ENCODE assay signal across 8 cellular contexts in the genomic region with DNA sequence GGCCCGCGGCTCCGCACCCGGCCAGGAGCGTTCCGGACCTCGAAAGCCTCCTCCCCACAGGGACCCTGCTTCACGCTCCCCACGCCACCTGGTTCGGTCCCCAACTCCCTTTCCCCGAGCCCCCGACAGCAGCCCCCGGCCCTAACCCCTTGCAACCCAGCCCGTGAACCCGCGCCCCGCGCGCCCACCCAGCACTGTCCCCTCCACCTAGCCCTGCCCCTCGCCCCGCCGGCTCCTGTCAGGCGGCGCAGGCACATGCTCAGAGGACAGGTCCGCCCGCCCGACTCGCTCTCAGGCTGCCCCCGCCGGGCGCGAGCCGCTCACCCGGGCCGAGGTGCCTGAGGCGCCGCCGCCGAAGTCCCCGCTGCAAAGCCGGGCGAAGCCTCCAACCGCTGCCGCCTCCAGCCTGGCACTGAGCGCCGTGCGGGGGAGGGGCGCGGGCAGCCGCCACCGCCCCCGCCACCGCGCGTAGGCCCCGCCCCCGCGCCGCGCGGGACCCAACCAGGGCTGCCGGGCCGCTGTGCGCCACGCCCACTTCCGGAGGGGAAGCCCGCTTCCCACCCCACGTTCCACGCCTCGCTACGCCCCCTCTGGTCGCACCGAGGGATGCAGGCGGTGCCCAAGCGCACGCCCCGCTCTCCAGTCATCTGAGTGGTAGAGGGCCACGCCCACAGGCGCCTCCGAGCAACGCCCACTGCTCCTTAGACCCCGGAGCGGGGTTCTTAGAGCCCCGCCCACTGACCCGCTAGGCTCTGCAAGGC. TPM values are rescaled to one million over a fixed set of nuclear protein-coding genes. Genes with fewer than 3 reads are reported as not detected.
DNase-seq lines count a peak whose midpoint lies in the region; ATAC-seq and TF ChIP-seq lines count a peak whose summit lies in the region.

A gene (minus strand): TSS at position 414 of the 761 bp plus-strand sequence. CDS start 30,200 bp downstream, outside the sequence.

- ATAC-seq in GM18873 (IDR thresholded peaks at IDR 0.05; ENCODE audit: low FRiP score, unreplicated experiment) = peak; percentile 73
- peak; percentile 63 for ATAC-seq in HG03139 (IDR thresholded peaks at IDR 0.05; ENCODE audit: unreplicated experiment)
- peak; percentile 73 for ATAC-seq in activated B cell treated with CpG ODN at 0.5 μM for 24 hours (ENCODE audit: low read depth)

- H3K36me3 Mint-ChIP-seq in activated B cell treated with CpG ODN at 0.5 μM for 24 hours (ENCODE audit: low read depth) = peaks cover 8% of the 10 kb centered on the region

- H3K4me3 Mint-ChIP-seq in activated B cell treated with CpG ODN at 0.5 μM for 24 hours = peak within 1 kb of the TSS; percentile 97

- no peaks in the 10 kb centered on the region for H3K27me3 Mint-ChIP-seq in activated B cell treated with CpG ODN at 0.5 μM for 24 hours

- POLR2A ChIA-PET in activated B cell treated with CpG ODN at 0.5 μM for 24 hours (lab: Charles Lee) = interaction anchor here (0.6 to 2.5 kb wide), 16 partner anchors 11 to 169 kb away, joined by 3 to 23 read pairs (median 5); a partner anchor contains a TSS

- intact Hi-C loops in activated B cell treated with CpG ODN at 0.5 μM for 24 hours (cut with micrococcal nuclease) = loop anchor here (1.0 to 5.0 kb wide), 11 partner anchors 19 to 1774 kb away; a partner anchor contains a TSS

- peak; percentile 96 for DNase-seq in AG08395 (ENCODE audit: low spot score)
- DNase-seq in NCI-H2196 treated with DMSO at 0.1 percent for 48 hours (lab: John Stamatoyannopoulos, UW; ENCODE audit: unreplicated experiment) = peak; percentile 94
- peak; percentile 98 for DNase-seq in activated B cell treated with CpG ODN at 0.5 μM for 24 hours
- peak in 60 of 61 donors; percentile 69 to 97 (median 92) for DNase-seq in caudate nucleus (lab: John Stamatoyannopoulos, UW)
- DNase-seq in inferior parietal cortex (ENCODE audit: extremely low spot score) = peak; percentile 93
- peak; percentile 80 to 92 for DNase-seq in stimulated activated CD4-positive, alpha-beta T cell treated with anti-CD3 and anti-CD28 coated beads, Interleukin-12 subunit alpha, Interleukin-12 subunit beta, amount 100 ng/mL, for 24 hours (ENCODE audit: low read depth in 2 of 2)

- CTCF ChIA-PET in activated B cell treated with CpG ODN at 0.5 μM for 24 hours (lab: Charles Lee) = interaction anchor here (1.4 to 2.6 kb wide), 3 partner anchors 35 to 67 kb away, joined by 4 to 8 read pairs (median 5); no protein-coding TSS in a partner anchor

- peak within 1 kb of the TSS; percentile 96 for H3K27ac Mint-ChIP-seq in activated B cell treated with CpG ODN at 0.5 μM for 24 hours

- no peak for TF ChIP-seq CTCF in activated B cell treated with CpG ODN at 0.5 μM for 24 hours (IDR thresholded peaks at IDR 0.05)

- H3K27ac ChIP-seq in caudate nucleus (ENCODE audit: low read depth, low read length) = peak within 1 kb of the TSS; percentile 98

- H3K4me1 Mint-ChIP-seq in activated B cell treated with CpG ODN at 0.5 μM for 24 hours = peaks cover 48% of the 10 kb centered on the region

- no peaks in the 10 kb centered on the region for H3K9me3 Mint-ChIP-seq in activated B cell treated with CpG ODN at 0.5 μM for 24 hours

RNA-seq across cellular contexts. Expression of the gene that starts here (rescaled TPM):
- total RNA-seq in activated B cell treated with CpG ODN at 0.5 μM for 24 hours = 68.3 and 69.4 TPM in 2 replicates

Comparison
In these comparisons a context has a peak if more than half of its experiments do, and no peak if none do; other contexts are left out.
1. Peak in every context shown above with its lines: DNase-seq, ATAC-seq and H3K27ac ChIP-seq.